In the genomic region with DNA sequence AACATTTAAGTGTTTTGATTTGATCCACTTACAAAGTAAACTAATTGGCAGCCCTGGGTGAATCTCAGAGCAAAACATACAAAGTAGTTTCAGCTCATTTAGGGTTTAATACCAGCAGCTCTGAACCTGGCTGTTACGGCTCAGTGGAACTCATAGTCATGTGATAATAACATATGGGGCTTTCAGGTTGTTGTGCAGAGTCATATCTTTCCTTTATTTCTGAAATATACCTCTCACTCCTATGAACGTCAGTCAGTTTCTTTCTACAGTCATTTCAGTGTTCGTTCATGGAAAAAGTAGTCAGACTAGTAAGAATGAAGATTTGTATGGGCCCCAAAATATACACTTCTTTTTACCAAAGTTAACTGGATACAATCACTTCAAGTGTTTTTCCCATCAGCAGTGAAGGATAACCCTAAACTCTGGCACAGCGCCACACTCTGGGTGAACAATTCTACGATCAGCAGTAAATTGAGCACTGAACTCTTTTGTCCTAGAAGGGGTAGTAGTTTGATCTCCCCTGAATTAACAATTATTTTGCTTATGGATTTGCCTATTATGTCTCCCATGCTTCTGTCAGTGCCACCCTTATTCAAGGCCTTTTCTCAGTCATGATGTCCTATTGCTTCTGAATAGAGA, we compare ENCODE assay signal across 1 cellular context.
TF ChIP-seq lines count a peak whose summit lies in the region.

No MANE protein-coding gene starts in this region.

TF ChIP-seq in GM12878, 131 proteins besides CTCF, POLR2A, EP300 and RAD21 (continued from another document):
- no peak for TF ChIP-seq STAT1 (conservative IDR thresholded peaks at IDR 0.05)
- TF ChIP-seq ASH2L (IDR thresholded peaks at IDR 0.05; ENCODE audit: borderline replicate concordance, low read depth), result peak; percentile 97; the same call in 1 of the 2 replicates
- TF ChIP-seq SPI1 (IDR thresholded peaks at IDR 0.05; ENCODE audit: borderline replicate concordance, insufficient read depth, low read depth, low read length), result no peak
- TF ChIP-seq CREB1 (IDR thresholded peaks at IDR 0.05; ENCODE audit: low read depth), result peak; percentile 60; the same call in 1 of the 2 replicates
- TF ChIP-seq BCL11A (IDR thresholded peaks at IDR 0.05; ENCODE audit: low read depth, low read length), result peak; percentile 61; the same call in 1 of the 2 replicates
- peak; percentile 22; the same call in 1 of the 2 replicates for TF ChIP-seq EED (IDR thresholded peaks at IDR 0.05; ENCODE audit: low read depth)
- TF ChIP-seq ATF7 (IDR thresholded peaks at IDR 0.05; ENCODE audit: low read depth), result peak; percentile 35; the same call in 1 of the 2 replicates
- TF ChIP-seq POU2F2 (IDR thresholded peaks at IDR 0.05; ENCODE audit: borderline replicate concordance, low read depth, low read length), result no peak; the same call in 2 of the 3 replicates
- peak; percentile 95 for TF ChIP-seq JUNB (IDR thresholded peaks at IDR 0.05)
- no peak for TF ChIP-seq WRNIP1 (IDR thresholded peaks at IDR 0.05; ENCODE audit: borderline replicate concordance, low read depth, low read length)
- TF ChIP-seq, protein P1, sequence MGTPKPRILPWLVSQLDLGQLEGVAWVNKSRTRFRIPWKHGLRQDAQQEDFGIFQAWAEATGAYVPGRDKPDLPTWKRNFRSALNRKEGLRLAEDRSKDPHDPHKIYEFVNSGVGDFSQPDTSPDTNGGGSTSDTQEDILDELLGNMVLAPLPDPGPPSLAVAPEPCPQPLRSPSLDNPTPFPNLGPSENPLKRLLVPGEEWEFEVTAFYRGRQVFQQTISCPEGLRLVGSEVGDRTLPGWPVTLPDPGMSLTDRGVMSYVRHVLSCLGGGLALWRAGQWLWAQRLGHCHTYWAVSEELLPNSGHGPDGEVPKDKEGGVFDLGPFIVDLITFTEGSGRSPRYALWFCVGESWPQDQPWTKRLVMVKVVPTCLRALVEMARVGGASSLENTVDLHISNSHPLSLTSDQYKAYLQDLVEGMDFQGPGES (IDR thresholded peaks at IDR 0.05), result no peak
- TF ChIP-seq TCF3 (IDR thresholded peaks at IDR 0.05; ENCODE audit: borderline replicate concordance, insufficient read depth, low read depth, low read length), result peak; percentile 63; the same call in 1 of the 2 replicates
- TF ChIP-seq, protein P2, sequence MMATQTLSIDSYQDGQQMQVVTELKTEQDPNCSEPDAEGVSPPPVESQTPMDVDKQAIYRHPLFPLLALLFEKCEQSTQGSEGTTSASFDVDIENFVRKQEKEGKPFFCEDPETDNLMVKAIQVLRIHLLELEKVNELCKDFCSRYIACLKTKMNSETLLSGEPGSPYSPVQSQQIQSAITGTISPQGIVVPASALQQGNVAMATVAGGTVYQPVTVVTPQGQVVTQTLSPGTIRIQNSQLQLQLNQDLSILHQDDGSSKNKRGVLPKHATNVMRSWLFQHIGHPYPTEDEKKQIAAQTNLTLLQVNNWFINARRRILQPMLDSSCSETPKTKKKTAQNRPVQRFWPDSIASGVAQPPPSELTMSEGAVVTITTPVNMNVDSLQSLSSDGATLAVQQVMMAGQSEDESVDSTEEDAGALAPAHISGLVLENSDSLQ (IDR thresholded peaks at IDR 0.05), result peak; percentile 44; the same call in 1 of the 2 replicates
- TF ChIP-seq IKZF2 (IDR thresholded peaks at IDR 0.05), result peak; percentile 53 to 75; a peak in 3 of 4 replicates
- TF ChIP-seq ZBED1 (IDR thresholded peaks at IDR 0.05; ENCODE audit: borderline replicate concordance), result peak; percentile 38; the same call in 1 of the 2 replicates
- TF ChIP-seq MEF2A (IDR thresholded peaks at IDR 0.05; ENCODE audit: insufficient read depth, low read depth, low read length), result peak; percentile 75
- peak; percentile 83 for TF ChIP-seq NFIC (IDR thresholded peaks at IDR 0.05; ENCODE audit: low read depth, low read length)
- TF ChIP-seq PAX5 (IDR thresholded peaks at IDR 0.05; ENCODE audit: borderline replicate concordance, low read depth, low read length), result no peak
- peak; percentile 46; the same call in 1 of the 2 replicates for TF ChIP-seq RUNX3 (IDR thresholded peaks at IDR 0.05; ENCODE audit: low read length)
- TF ChIP-seq, protein P3, sequence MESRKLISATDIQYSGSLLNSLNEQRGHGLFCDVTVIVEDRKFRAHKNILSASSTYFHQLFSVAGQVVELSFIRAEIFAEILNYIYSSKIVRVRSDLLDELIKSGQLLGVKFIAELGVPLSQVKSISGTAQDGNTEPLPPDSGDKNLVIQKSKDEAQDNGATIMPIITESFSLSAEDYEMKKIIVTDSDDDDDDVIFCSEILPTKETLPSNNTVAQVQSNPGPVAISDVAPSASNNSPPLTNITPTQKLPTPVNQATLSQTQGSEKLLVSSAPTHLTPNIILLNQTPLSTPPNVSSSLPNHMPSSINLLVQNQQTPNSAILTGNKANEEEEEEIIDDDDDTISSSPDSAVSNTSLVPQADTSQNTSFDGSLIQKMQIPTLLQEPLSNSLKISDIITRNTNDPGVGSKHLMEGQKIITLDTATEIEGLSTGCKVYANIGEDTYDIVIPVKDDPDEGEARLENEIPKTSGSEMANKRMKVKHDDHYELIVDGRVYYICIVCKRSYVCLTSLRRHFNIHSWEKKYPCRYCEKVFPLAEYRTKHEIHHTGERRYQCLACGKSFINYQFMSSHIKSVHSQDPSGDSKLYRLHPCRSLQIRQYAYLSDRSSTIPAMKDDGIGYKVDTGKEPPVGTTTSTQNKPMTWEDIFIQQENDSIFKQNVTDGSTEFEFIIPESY (IDR thresholded peaks at IDR 0.05), result no peak
- TF ChIP-seq RAD51 (IDR thresholded peaks at IDR 0.05), result peak; percentile 61
- TF ChIP-seq FOXM1 (IDR thresholded peaks at IDR 0.05; ENCODE audit: low read depth, low read length), result peak; percentile 85
- peak; percentile 68 for TF ChIP-seq CREM (IDR thresholded peaks at IDR 0.05; ENCODE audit: low read depth)
- peak; percentile 38; the same call in 1 of the 2 replicates for TF ChIP-seq IKZF1 (conservative IDR thresholded peaks at IDR 0.05)
- 0 out of 2 replicates have a peak, but pooled peaks have one; percentile 15 for TF ChIP-seq TCF12 (IDR thresholded peaks at IDR 0.05; ENCODE audit: low read depth, low read length)
- peak; percentile 77; the same call in 1 of the 2 replicates for TF ChIP-seq IRF4 (IDR thresholded peaks at IDR 0.05; ENCODE audit: low read depth, low read length)
- TF ChIP-seq RCOR1 (conservative IDR thresholded peaks at IDR 0.05; ENCODE audit: low read depth, low read length), result no peak
- TF ChIP-seq CHD1 (IDR thresholded peaks at IDR 0.05; ENCODE audit: low read depth, low read length), result no peak
- TF ChIP-seq YBX1 (IDR thresholded peaks at IDR 0.05), result no peak
- peak; percentile 59; the same call in 1 of the 2 replicates for TF ChIP-seq JUND (IDR thresholded peaks at IDR 0.05; ENCODE audit: low read depth, low read length)
- peak; percentile 44; the same call in 1 of the 2 replicates for TF ChIP-seq TBL1XR1 (IDR thresholded peaks at IDR 0.05; ENCODE audit: low read depth, low read length)
- TF ChIP-seq, protein P4, sequence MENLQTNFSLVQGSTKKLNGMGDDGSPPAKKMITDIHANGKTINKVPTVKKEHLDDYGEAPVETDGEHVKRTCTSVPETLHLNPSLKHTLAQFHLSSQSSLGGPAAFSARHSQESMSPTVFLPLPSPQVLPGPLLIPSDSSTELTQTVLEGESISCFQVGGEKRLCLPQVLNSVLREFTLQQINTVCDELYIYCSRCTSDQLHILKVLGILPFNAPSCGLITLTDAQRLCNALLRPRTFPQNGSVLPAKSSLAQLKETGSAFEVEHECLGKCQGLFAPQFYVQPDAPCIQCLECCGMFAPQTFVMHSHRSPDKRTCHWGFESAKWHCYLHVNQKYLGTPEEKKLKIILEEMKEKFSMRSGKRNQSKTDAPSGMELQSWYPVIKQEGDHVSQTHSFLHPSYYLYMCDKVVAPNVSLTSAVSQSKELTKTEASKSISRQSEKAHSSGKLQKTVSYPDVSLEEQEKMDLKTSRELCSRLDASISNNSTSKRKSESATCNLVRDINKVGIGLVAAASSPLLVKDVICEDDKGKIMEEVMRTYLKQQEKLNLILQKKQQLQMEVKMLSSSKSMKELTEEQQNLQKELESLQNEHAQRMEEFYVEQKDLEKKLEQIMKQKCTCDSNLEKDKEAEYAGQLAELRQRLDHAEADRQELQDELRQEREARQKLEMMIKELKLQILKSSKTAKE (IDR thresholded peaks at IDR 0.05; ENCODE audit: low read depth, poor library complexity, severe bottlenecking), result peak; percentile 38
- TF ChIP-seq, protein P5, sequence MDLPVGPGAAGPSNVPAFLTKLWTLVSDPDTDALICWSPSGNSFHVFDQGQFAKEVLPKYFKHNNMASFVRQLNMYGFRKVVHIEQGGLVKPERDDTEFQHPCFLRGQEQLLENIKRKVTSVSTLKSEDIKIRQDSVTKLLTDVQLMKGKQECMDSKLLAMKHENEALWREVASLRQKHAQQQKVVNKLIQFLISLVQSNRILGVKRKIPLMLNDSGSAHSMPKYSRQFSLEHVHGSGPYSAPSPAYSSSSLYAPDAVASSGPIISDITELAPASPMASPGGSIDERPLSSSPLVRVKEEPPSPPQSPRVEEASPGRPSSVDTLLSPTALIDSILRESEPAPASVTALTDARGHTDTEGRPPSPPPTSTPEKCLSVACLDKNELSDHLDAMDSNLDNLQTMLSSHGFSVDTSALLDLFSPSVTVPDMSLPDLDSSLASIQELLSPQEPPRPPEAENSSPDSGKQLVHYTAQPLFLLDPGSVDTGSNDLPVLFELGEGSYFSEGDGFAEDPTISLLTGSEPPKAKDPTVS (IDR thresholded peaks at IDR 0.05; ENCODE audit: low read depth, low read length), result no peak
- no peak for TF ChIP-seq RB1 (IDR thresholded peaks at IDR 0.05; ENCODE audit: borderline replicate concordance)
- TF ChIP-seq, protein P6, sequence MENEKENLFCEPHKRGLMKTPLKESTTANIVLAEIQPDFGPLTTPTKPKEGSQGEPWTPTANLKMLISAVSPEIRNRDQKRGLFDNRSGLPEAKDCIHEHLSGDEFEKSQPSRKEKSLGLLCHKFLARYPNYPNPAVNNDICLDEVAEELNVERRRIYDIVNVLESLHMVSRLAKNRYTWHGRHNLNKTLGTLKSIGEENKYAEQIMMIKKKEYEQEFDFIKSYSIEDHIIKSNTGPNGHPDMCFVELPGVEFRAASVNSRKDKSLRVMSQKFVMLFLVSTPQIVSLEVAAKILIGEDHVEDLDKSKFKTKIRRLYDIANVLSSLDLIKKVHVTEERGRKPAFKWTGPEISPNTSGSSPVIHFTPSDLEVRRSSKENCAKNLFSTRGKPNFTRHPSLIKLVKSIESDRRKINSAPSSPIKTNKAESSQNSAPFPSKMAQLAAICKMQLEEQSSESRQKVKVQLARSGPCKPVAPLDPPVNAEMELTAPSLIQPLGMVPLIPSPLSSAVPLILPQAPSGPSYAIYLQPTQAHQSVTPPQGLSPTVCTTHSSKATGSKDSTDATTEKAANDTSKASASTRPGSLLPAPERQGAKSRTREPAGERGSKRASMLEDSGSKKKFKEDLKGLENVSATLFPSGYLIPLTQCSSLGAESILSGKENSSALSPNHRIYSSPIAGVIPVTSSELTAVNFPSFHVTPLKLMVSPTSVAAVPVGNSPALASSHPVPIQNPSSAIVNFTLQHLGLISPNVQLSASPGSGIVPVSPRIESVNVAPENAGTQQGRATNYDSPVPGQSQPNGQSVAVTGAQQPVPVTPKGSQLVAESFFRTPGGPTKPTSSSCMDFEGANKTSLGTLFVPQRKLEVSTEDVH (IDR thresholded peaks at IDR 0.05; ENCODE audit: low read depth, partially characterized antibody), result no peak
- TF ChIP-seq, protein P7, sequence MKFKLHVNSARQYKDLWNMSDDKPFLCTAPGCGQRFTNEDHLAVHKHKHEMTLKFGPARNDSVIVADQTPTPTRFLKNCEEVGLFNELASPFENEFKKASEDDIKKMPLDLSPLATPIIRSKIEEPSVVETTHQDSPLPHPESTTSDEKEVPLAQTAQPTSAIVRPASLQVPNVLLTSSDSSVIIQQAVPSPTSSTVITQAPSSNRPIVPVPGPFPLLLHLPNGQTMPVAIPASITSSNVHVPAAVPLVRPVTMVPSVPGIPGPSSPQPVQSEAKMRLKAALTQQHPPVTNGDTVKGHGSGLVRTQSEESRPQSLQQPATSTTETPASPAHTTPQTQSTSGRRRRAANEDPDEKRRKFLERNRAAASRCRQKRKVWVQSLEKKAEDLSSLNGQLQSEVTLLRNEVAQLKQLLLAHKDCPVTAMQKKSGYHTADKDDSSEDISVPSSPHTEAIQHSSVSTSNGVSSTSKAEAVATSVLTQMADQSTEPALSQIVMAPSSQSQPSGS (IDR thresholded peaks at IDR 0.05; ENCODE audit: low read length), result peak; percentile 67
